19 cellular contexts compared by ENCODE assay signal in genomic region chr5:97529354-97529753, GRCh38.
"Had no signal": no experiment of that assay in that cellular context is flagged by ENCODE, and none has a peak within 500 bp of the region (broad histone marks: within the 10 kb centered on the region; RNA-seq: fewer than 3 reads in every experiment).

No MANE protein-coding gene starts in this region.

- H3K27me3 ChIP-seq: body of pancreas, heart left ventricle, sigmoid colon, thyroid gland had no signal

- H3K9ac ChIP-seq: parathyroid adenoma had no signal

- H3K4me1 Mint-ChIP-seq: central memory CD8-positive, alpha-beta T cell; stimulated activated effector memory CD8-positive, alpha-beta T cell treated with anti-CD3 and anti-CD28 coated beads, Interleukin-12 subunit alpha, Interleukin-12 subunit beta, amount 100 ng/mL, for 72 hours had no signal

- H2AFZ ChIP-seq: parathyroid adenoma had no signal

- H3K4me3 ChIP-seq: body of pancreas, lung, sigmoid colon, thyroid gland had no signal

- H3K9me3 ChIP-seq: body of pancreas, heart left ventricle, sigmoid colon, thyroid gland had no signal

- H3K4me3 Mint-ChIP-seq: activated CD8-positive, alpha-beta T cell treated with anti-CD3 and anti-CD28 coated beads for 36 hours; activated naive CD4-positive, alpha-beta T cell treated with anti-CD3 and anti-CD28 coated beads, Interleukin-2, amount 50 U/mL, for 24 hours; central memory CD8-positive, alpha-beta T cell; naive thymus-derived CD4-positive, alpha-beta T cell; stimulated activated effector memory CD8-positive, alpha-beta T cell treated with anti-CD3 and anti-CD28 coated beads, Interleukin-12 subunit alpha, Interleukin-12 subunit beta, amount 100 ng/mL, for 72 hours; T-helper 1 cell treated with Interleukin-12 subunit alpha and Interleukin-12 subunit beta and Interleukin-4 antibody, amounts not matched to agents 30 μg/mL and 1 μg/mL, for 36 hours; WTC11 had no signal

- H3K36me3 ChIP-seq: heart left ventricle, sigmoid colon, thyroid gland had no signal

- H3K4me1 ChIP-seq: body of pancreas, sigmoid colon, thyroid gland had no signal

- H3K9me3 Mint-ChIP-seq: activated CD8-positive, alpha-beta T cell treated with anti-CD3 and anti-CD28 coated beads for 36 hours; activated naive CD4-positive, alpha-beta T cell treated with anti-CD3 and anti-CD28 coated beads, Interleukin-2, amount 50 U/mL, for 24 hours; T-helper 1 cell treated with Interleukin-12 subunit alpha and Interleukin-12 subunit beta and Interleukin-4 antibody, amounts not matched to agents 30 μg/mL and 1 μg/mL, for 36 hours; WTC11 had no signal

- DNase-seq: activated CD4-positive, alpha-beta T cell treated with anti-CD3 and anti-CD28 coated beads for 48 hours; activated CD8-positive, alpha-beta T cell treated with anti-CD3 and anti-CD28 coated beads for 36 hours; activated effector memory CD4-positive, alpha-beta T cell treated with anti-CD3 and anti-CD28 coated beads, Interleukin-2, amount 50 U/mL, for 16 hours; activated T-cell treated with anti-CD3 and anti-CD28 coated beads, Interleukin-2, amount 50 U/mL, for 48 hours; body of pancreas; cortex of kidney; effector CD8-positive, alpha-beta T cell; midbrain; naive thymus-derived CD4-positive, alpha-beta T cell; sigmoid colon; thyroid gland had no signal

- H3K27me3 Mint-ChIP-seq: activated CD8-positive, alpha-beta T cell treated with anti-CD3 and anti-CD28 coated beads for 36 hours; central memory CD8-positive, alpha-beta T cell had no signal

- H3K79me2 ChIP-seq: parathyroid adenoma had no signal

- ATAC-seq: activated CD8-positive, alpha-beta T cell treated with anti-CD3 and anti-CD28 coated beads for 36 hours; body of pancreas; naive thymus-derived CD4-positive, alpha-beta T cell; stimulated activated effector memory CD8-positive, alpha-beta T cell treated with anti-CD3 and anti-CD28 coated beads, Interleukin-12 subunit alpha, Interleukin-12 subunit beta, amount 100 ng/mL, for 72 hours; WTC11 had no signal

- H3K36me3 Mint-ChIP-seq: activated naive CD4-positive, alpha-beta T cell treated with anti-CD3 and anti-CD28 coated beads, Interleukin-2, amount 50 U/mL, for 24 hours; naive thymus-derived CD4-positive, alpha-beta T cell; stimulated activated effector memory CD8-positive, alpha-beta T cell treated with anti-CD3 and anti-CD28 coated beads, Interleukin-12 subunit alpha, Interleukin-12 subunit beta, amount 100 ng/mL, for 72 hours; WTC11 had no signal

- H3K27ac ChIP-seq: body of pancreas, parathyroid adenoma, sigmoid colon, thyroid gland had no signal

- H3K27ac Mint-ChIP-seq: activated CD8-positive, alpha-beta T cell treated with anti-CD3 and anti-CD28 coated beads for 36 hours; activated naive CD4-positive, alpha-beta T cell treated with anti-CD3 and anti-CD28 coated beads, Interleukin-2, amount 50 U/mL, for 24 hours; naive thymus-derived CD4-positive, alpha-beta T cell; stimulated activated effector memory CD8-positive, alpha-beta T cell treated with anti-CD3 and anti-CD28 coated beads, Interleukin-12 subunit alpha, Interleukin-12 subunit beta, amount 100 ng/mL, for 72 hours; T-helper 1 cell treated with Interleukin-12 subunit alpha and Interleukin-12 subunit beta and Interleukin-4 antibody, amounts not matched to agents 30 μg/mL and 1 μg/mL, for 36 hours; WTC11 had no signal
